28 cellular contexts compared by ENCODE assay signal in genomic region chr6:110976575-110976974, GRCh38.
"Had no signal": no experiment of that assay in that cellular context is flagged by ENCODE, and none has a peak within 500 bp of the region (broad histone marks: within the 10 kb centered on the region; RNA-seq: fewer than 3 reads in every experiment).

No MANE protein-coding gene starts in this region.

- ATAC-seq: activated CD8-positive, alpha-beta T cell treated with anti-CD3 and anti-CD28 coated beads for 36 hours; activated T-cell treated with anti-CD3 and anti-CD28 coated beads, Interleukin-2, amount 50 U/mL, for 4 hours; activated T-helper 17 cell treated with anti-CD3 and anti-CD28 coated beads, Interleukin-2, amount 50 U/mL, for 72 hours; effector memory CD8-positive, alpha-beta T cell; foreskin keratinocyte; gastrocnemius medialis; WTC11 had no signal

- H3K27me3 Mint-ChIP-seq: activated CD4-positive, alpha-beta T cell treated with anti-CD3 and anti-CD28 coated beads, Interleukin-2, amount 10 ng/mL, durations not matched to agents 7 days and 5 days; activated CD8-positive, alpha-beta T cell treated with anti-CD3 and anti-CD28 coated beads for 36 hours; activated naive CD8-positive, alpha-beta T cell; activated T-helper 17 cell treated with anti-CD3 and anti-CD28 coated beads, Interleukin-2, amount 50 U/mL, for 72 hours; central memory CD8-positive, alpha-beta T cell; dendritic cell treated with granulocyte-macrophage colony-stimulating factor and Interleukin-4, amounts not matched to agents 40 ng/mL and 50 ng/mL, for 4 days; effector memory CD8-positive, alpha-beta T cell had no signal

- H3K9me3 Mint-ChIP-seq: activated CD4-positive, alpha-beta T cell treated with anti-CD3 and anti-CD28 coated beads, Interleukin-2, amount 10 ng/mL, durations not matched to agents 7 days and 5 days; activated T-cell treated with anti-CD3 and anti-CD28 coated beads, Interleukin-2, amount 50 U/mL, for 4 hours; activated T-helper 17 cell treated with anti-CD3 and anti-CD28 coated beads, Interleukin-2, amount 50 U/mL, for 72 hours; central memory CD8-positive, alpha-beta T cell; dendritic cell treated with granulocyte-macrophage colony-stimulating factor and Interleukin-4, amounts not matched to agents 40 ng/mL and 50 ng/mL, for 4 days; effector memory CD8-positive, alpha-beta T cell had no signal

- H3K27me3 ChIP-seq: brain microvascular endothelial cell, dorsolateral prefrontal cortex, esophagus muscularis mucosa, foreskin keratinocyte, gastrocnemius medialis had no signal

- H3K36me3 ChIP-seq: brain microvascular endothelial cell, esophagus muscularis mucosa, gastrocnemius medialis had no signal

- H3K4me3 Mint-ChIP-seq: activated CD4-positive, alpha-beta T cell treated with anti-CD3 and anti-CD28 coated beads, Interleukin-2, amount 10 ng/mL, durations not matched to agents 7 days and 5 days; activated CD8-positive, alpha-beta T cell treated with anti-CD3 and anti-CD28 coated beads for 36 hours; activated naive CD8-positive, alpha-beta T cell; activated T-cell treated with anti-CD3 and anti-CD28 coated beads, Interleukin-2, amount 50 U/mL, for 4 hours; activated T-helper 17 cell treated with anti-CD3 and anti-CD28 coated beads, Interleukin-2, amount 50 U/mL, for 72 hours; central memory CD8-positive, alpha-beta T cell; dendritic cell treated with granulocyte-macrophage colony-stimulating factor and Interleukin-4, amounts not matched to agents 40 ng/mL and 50 ng/mL, for 4 days; effector memory CD8-positive, alpha-beta T cell; WTC11 had no signal

- DNase-seq: activated CD4-positive, alpha-beta T cell treated with anti-CD3 and anti-CD28 coated beads for 1 hour; activated CD4-positive, alpha-beta T cell treated with anti-CD3 and anti-CD28 coated beads for 4 hours; activated CD4-positive, alpha-beta T cell treated with anti-CD3 and anti-CD28 coated beads, Interleukin-2, amount 10 ng/mL, durations not matched to agents 7 days and 5 days; activated CD4-positive, alpha-beta T cell treated with anti-CD3 and anti-CD28 coated beads, Interleukin-2, amount 50 U/mL, for 48 hours; activated CD8-positive, alpha-beta memory T cell treated with anti-CD3 and anti-CD28 coated beads for 24 hours; activated CD8-positive, alpha-beta T cell treated with anti-CD3 and anti-CD28 coated beads for 36 hours; activated effector memory CD4-positive, alpha-beta T cell treated with Interleukin-2 at 50 U/mL for 16 hours; activated gamma-delta T cell treated with Interleukin-2 at 50 U/mL for 16 hours; activated naive CD4-positive, alpha-beta T cell treated with anti-CD3 and anti-CD28 coated beads, Interleukin-2, amount 50 U/mL, for 16 hours; activated naive CD4-positive, alpha-beta T cell treated with Interleukin-2 at 50 U/mL for 16 hours; activated T-cell treated with anti-CD3 and anti-CD28 coated beads, Interleukin-2, amount 50 U/mL, for 4 hours; amniotic stem cell; anterior cingulate cortex; brain microvascular endothelial cell; dorsolateral prefrontal cortex; effector CD4-positive, alpha-beta T cell; effector memory CD8-positive, alpha-beta T cell; erythroblast; foreskin keratinocyte; gastrocnemius medialis; T-helper 2 cell had no signal

- H3K27ac ChIP-seq: brain microvascular endothelial cell, coronary artery, dorsolateral prefrontal cortex, esophagus muscularis mucosa, foreskin keratinocyte, gastrocnemius medialis had no signal

- H3K4me1 ChIP-seq: foreskin keratinocyte, gastrocnemius medialis had no signal

- H3K4me3 ChIP-seq: coronary artery, dorsolateral prefrontal cortex, esophagus muscularis mucosa, gastrocnemius medialis had no signal

- H3K27ac Mint-ChIP-seq: activated CD4-positive, alpha-beta T cell treated with anti-CD3 and anti-CD28 coated beads, Interleukin-2, amount 10 ng/mL, durations not matched to agents 7 days and 5 days; activated CD8-positive, alpha-beta T cell treated with anti-CD3 and anti-CD28 coated beads for 36 hours; activated naive CD8-positive, alpha-beta T cell; activated T-helper 17 cell treated with anti-CD3 and anti-CD28 coated beads, Interleukin-2, amount 50 U/mL, for 72 hours; effector memory CD8-positive, alpha-beta T cell; WTC11 had no signal

- H3K9me3 ChIP-seq: esophagus muscularis mucosa, gastrocnemius medialis had no signal
